Comparison of ENCODE assay signal across 8 cellular contexts in the genomic region with DNA sequence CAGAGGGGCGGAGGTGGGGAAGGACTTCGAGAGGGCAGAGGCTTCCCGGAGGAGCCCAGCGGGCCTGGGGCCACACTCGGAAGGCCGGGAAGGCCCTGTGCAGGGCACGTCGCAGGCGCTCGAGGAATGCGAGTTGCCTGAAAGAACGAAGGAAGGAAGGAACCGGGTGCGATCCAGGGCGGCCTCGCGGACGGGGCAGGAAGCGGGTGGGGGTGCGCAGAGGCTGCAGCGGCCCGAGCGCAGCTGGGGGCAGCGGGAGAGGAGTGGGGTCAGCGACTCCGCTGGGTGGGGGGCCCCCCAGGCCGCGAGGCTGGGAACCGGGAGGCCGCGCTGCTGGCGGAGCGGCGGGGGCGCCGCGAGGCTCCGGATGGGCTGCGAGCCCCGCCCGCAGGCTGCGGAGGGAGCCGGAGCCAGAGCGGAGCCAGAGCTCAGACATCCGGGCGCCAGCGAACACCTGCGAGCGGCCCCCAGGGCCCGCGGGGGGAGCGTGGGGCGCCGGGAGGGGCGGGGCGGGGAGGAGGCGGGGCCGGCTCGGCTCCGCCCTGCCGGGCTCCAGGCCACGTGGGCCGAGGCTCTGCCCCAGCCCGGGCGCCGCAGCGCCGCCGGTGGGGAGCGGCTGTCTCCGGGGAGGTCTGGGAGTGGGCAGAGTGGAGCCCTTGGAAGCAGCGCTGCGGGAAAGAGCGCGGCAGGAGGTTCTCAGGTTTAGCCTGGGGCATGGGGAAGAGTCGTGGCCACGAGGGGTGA. TPM values are rescaled to one million over a fixed set of nuclear protein-coding genes. Genes with fewer than 3 reads are reported as not detected.
DNase-seq lines count a peak whose midpoint lies in the region; ATAC-seq and TF ChIP-seq lines count a peak whose summit lies in the region.

No MANE protein-coding gene starts in this region.

- DNase-seq in AG04450 (ENCODE audit: low read depth, low spot score) = no peak
- peak; percentile 95 for DNase-seq in NCI-H2227 (lab: John Stamatoyannopoulos, UW; ENCODE audit: unreplicated experiment)
- peak; percentile 80 for DNase-seq in activated CD4-positive, alpha-beta T cell treated with anti-CD3 and anti-CD28 coated beads for 1 hour
- DNase-seq in cerebellar cortex (ENCODE audit: low spot score) = peak; percentile 88
- peak; percentile 74 to 79 for DNase-seq in stimulated activated CD4-positive, alpha-beta T cell treated with anti-CD3 and anti-CD28 coated beads, Interleukin-1b, Interleukin-23, amount 100 ng/mL, for 4 hours (ENCODE audit: low read depth in 2 of 2)

- no peaks in the 10 kb centered on the region for H3K27me3 ChIP-seq in AG04450 (ENCODE audit: control insufficient read depth, insufficient read depth, low read length)
- no peaks in the 10 kb centered on the region for H3K27me3 ChIP-seq in layer of hippocampus (ENCODE audit: control insufficient read depth, insufficient read depth, low read length)

- H3K4me3 ChIP-seq in AG04450 (ENCODE audit: low read depth, low read length) = peak overlapping the region; percentile 59

- H3K9me3 ChIP-seq in AG04450 (ENCODE audit: control insufficient read depth, insufficient read depth, low read length) = no peaks in the 10 kb centered on the region; the same call in 1 of the 2 replicates

- POLR2A ChIA-PET in AG04450 (lab: Yijun Ruan, JAX) = interaction anchor here (0.6 to 2.6 kb wide), 7 partner anchors 22 to 282 kb away, joined by 3 to 13 read pairs (median 6); a partner anchor contains a TSS

- peak; percentile 33; the same call in 1 of the 2 replicates for TF ChIP-seq CTCF in AG04450 (IDR thresholded peaks at IDR 0.05; ENCODE audit: low read depth, low read length)

- ATAC-seq in GM18867 (IDR thresholded peaks at IDR 0.05; ENCODE audit: unreplicated experiment) (peak; percentile 52), HG03097 (IDR thresholded peaks at IDR 0.05; ENCODE audit: low FRiP score, unreplicated experiment) (peak; percentile 36)

- CTCF ChIA-PET in AG04450 (lab: Charles Lee) = interaction anchor here (0.6 to 5.2 kb wide), 9 partner anchors 10 to 190 kb away, joined by 3 to 51 read pairs (median 4); no protein-coding TSS in a partner anchor

- H3K27ac ChIP-seq in AG04450 (ENCODE audit: low read depth, low read length) = peak overlapping the region; percentile 75
- H3K27ac ChIP-seq in layer of hippocampus (ENCODE audit: low read depth, low read length) = peak overlapping the region; percentile 91

RNA-seq across cellular contexts. Expression of a gene that starts 4.6 kb away (rescaled TPM):
- 15.3 and 25.0 TPM in 2 replicates for polyA plus RNA-seq in AG04450 (2011; rRNA removed)
- 27.0 and 45.8 TPM in 2 replicates for polyA minus RNA-seq in AG04450 (2011; rRNA and poly(A)+ RNA removed)

RNA-seq across cellular contexts. Expression of a gene that starts 23.6 kb away (rescaled TPM):
- 0.05 and 0.06 TPM in 2 replicates for polyA plus RNA-seq in AG04450 (2011; rRNA removed)
- 0.26 and 0.46 TPM in 2 replicates for polyA minus RNA-seq in AG04450 (2011; rRNA and poly(A)+ RNA removed)
